ENCODE assay signal across 1 cellular context in genomic region chr2:31033032-31033431, GRCh38.
TF ChIP-seq lines count a peak whose summit lies in the region.

No MANE protein-coding gene starts in this region.

TF ChIP-seq in HCT116, 20 proteins besides CTCF, POLR2A, EP300 and RAD21 (continued from another document):
- no peak for TF ChIP-seq ELF1 (IDR thresholded peaks at IDR 0.05; ENCODE audit: borderline replicate concordance, low read depth)
